ENCODE assay signal across 19 cellular contexts in the genomic region with DNA sequence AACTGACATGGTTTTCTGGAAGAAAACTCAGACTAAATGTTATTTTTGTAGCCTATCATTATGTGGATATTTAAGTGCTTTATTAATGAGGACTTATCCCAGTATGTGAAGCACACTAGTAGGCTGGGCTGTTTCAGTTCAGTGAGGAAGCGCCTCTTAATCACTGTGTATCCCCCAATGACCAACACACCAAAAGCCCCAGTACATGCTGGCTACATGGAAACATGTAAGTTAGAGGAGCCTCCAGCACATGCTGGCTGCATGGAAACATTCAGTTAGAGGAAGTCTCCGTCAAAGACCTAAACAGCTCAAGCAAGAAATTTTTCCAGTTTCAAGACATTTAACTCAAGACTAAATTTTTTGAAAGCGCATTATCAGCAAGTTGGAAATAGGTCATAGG. TPM values are rescaled to one million over a fixed set of nuclear protein-coding genes. Genes with fewer than 3 reads are reported as not detected.
DNase-seq lines count a peak whose midpoint lies in the region; ATAC-seq, FAIRE-seq and TF ChIP-seq lines count a peak whose summit lies in the region.
"Had no signal": no experiment of that assay in that cellular context is flagged by ENCODE, and none has a peak within 500 bp of the region (broad histone marks: within the 10 kb centered on the region; RNA-seq: fewer than 3 reads in every experiment).

No MANE protein-coding gene starts in this region.

- no peak for TF ChIP-seq CTCF in K562 (IDR thresholded peaks at IDR 0.05 in 2 of 3, conservative IDR thresholded peaks at IDR 0.05 in 1 of 3; ENCODE audit: insufficient read depth in 2 of 3, low read depth in 1 of 3, low read length in 3 of 3)

- no peak overlapping the region for H3K4me3 Mint-ChIP-seq in activated T-cell treated with anti-CD3 and anti-CD28 coated beads, Interleukin-2, amount 50 U/mL, for 24 hours
- H3K4me3 Mint-ChIP-seq: CD8-positive, alpha-beta T cell; H9 had no signal

- FAIRE-seq in GM19239 (lab: Jason Lieb, UNC) (peak; percentile 64), K562 (lab: Jason Lieb, UNC) (no peak)
- FAIRE-seq: D721Med, G401.6 had no signal

- POLR2A ChIA-PET in K562 (lab: Yijun Ruan, JAX): no interaction called here

- H3K27me3 ChIP-seq in K562 (ENCODE audit: control insufficient read depth in 2 of 2, insufficient read depth in 2 of 2, low read length in 2 of 2): no peaks in the 10 kb centered on the region

- no peaks in the 10 kb centered on the region for H3K9me3 ChIP-seq in K562 (replicated peaks; ENCODE audit: control insufficient read depth, insufficient read depth, low read depth, low read length)

- CTCF ChIA-PET in K562 (lab: Yijun Ruan, JAX; ENCODE audit: low intra/inter-chr PET ratio): no interaction called here

- H4K20me1 ChIP-seq in K562 (replicated peaks; ENCODE audit: control insufficient read depth, insufficient read depth, low read length): no peaks in the 10 kb centered on the region

- H3K79me2 ChIP-seq in K562 (ENCODE audit: control insufficient read depth, insufficient read depth, low read length): no peaks in the 10 kb centered on the region

- TF ChIP-seq POLR2A in K562 (conservative IDR thresholded peaks at IDR 0.05): no peak

- no peak overlapping the region for H3K4me2 ChIP-seq in K562 (ENCODE audit: insufficient read depth, low read length)

- DNase-seq in activated T-cell treated with anti-CD3 and anti-CD28 coated beads, Interleukin-2, amount 50 U/mL, for 24 hours: no peak
- DNase-seq in activated T-cell treated with anti-CD3 and anti-CD28 coated beads for 4 hours (no peak), GM19239 (ENCODE audit: insufficient read length, low spot score) (no peak), K562 (ENCODE audit: extremely low read depth in 1 of 4, low spot score in 3 of 4) (no peak), NCI-H526 (lab: John Stamatoyannopoulos, UW) (no peak), inferior parietal cortex (ENCODE audit: extremely low spot score) (no peak)
- DNase-seq: CD8-positive, alpha-beta T cell; COR-L47; DMS153; DMS79 treated with DMSO at 0.1 percent for 48 hours; EL; GOT3; H9; KG1 had no signal

- H3K4me1 ChIP-seq in K562 (replicated peaks in 1 of 2; ENCODE audit: control insufficient read depth in 2 of 2, insufficient read depth in 2 of 2, low read length in 2 of 2): no peaks in the 10 kb centered on the region

- in situ Hi-C loops in K562 (cut with MboI): no loop called here

- peaks cover 13% of the 10 kb centered on the region; the same call in 2 of the 3 replicates for H3K36me3 ChIP-seq in K562 (ENCODE audit: control insufficient read depth, insufficient read depth, low read length)

- no peaks in the 10 kb centered on the region for H3K9me3 Mint-ChIP-seq in activated T-cell treated with anti-CD3 and anti-CD28 coated beads, Interleukin-2, amount 50 U/mL, for 24 hours
- H3K9me3 Mint-ChIP-seq: CD8-positive, alpha-beta T cell; H9 had no signal

- 98% methylated on average over 3 of the region's 3 CpGs for WGBS in K562 (ENCODE audit: insufficient coverage, low coverage, missing lambda C conversion rate)

- no peak for ATAC-seq in K562
- no peak for ATAC-seq in GM21515 (IDR thresholded peaks at IDR 0.05; ENCODE audit: unreplicated experiment)
- ATAC-seq: CD8-positive, alpha-beta T cell had no signal

- no peak overlapping the region for H2AFZ ChIP-seq in K562 (ENCODE audit: low read depth, low read length)

- H3K4me1 Mint-ChIP-seq in activated T-cell treated with anti-CD3 and anti-CD28 coated beads, Interleukin-2, amount 50 U/mL, for 24 hours (ENCODE audit: low read depth): peaks cover 30% of the 10 kb centered on the region

- no peak for TF ChIP-seq RAD21 in K562 (CRISPR knock-in tag; conservative IDR thresholded peaks at IDR 0.05 in 1 of 2, IDR thresholded peaks at IDR 0.05 in 1 of 2)

- intact Hi-C loops in K562 (cut with micrococcal nuclease): no loop called here

- no peaks in the 10 kb centered on the region for H3K27me3 Mint-ChIP-seq in activated T-cell treated with anti-CD3 and anti-CD28 coated beads, Interleukin-2, amount 50 U/mL, for 24 hours

- H3K9ac ChIP-seq in K562 (ENCODE audit: insufficient read depth in 1 of 2, low read depth in 2 of 2, low read length in 2 of 2): no peak overlapping the region

- H3K9me1 ChIP-seq in K562 (ENCODE audit: control insufficient read depth, insufficient read depth, low read length): no peaks in the 10 kb centered on the region

- no peak overlapping the region for H3K4me3 ChIP-seq in K562

- TF ChIP-seq EP300 in K562 (IDR thresholded peaks at IDR 0.05; ENCODE audit: low read length): no peak

- BruUV-seq in K562 (replicated peaks; lab: Mats Ljungman, UMichigan): no TSS peak

- peaks cover 81% of the 10 kb centered on the region for H3K36me3 Mint-ChIP-seq in activated T-cell treated with anti-CD3 and anti-CD28 coated beads, Interleukin-2, amount 50 U/mL, for 24 hours (ENCODE audit: low read depth)

- no peak overlapping the region for H3K27ac ChIP-seq in K562 (ENCODE audit: extremely low read depth, low read depth, low read length)
- H3K27ac ChIP-seq: 22Rv1, C4-2B had no signal

- H3K27ac Mint-ChIP-seq in activated T-cell treated with anti-CD3 and anti-CD28 coated beads, Interleukin-2, amount 50 U/mL, for 24 hours: peak overlapping the region; percentile 22
- H3K27ac Mint-ChIP-seq: CD8-positive, alpha-beta T cell had no signal

TF ChIP-seq in K562, 482 proteins besides CTCF, POLR2A, EP300 and RAD21:
- peak; percentile 30; the same call in 1 of the 2 replicates for TF ChIP-seq ZNF316 (IDR thresholded peaks at IDR 0.05)
- no peak for TF ChIP-seq JUN (IDR thresholded peaks at IDR 0.05; ENCODE audit: borderline replicate concordance, low read depth, low read length)
- TF ChIP-seq JUN (CRISPR knock-in tag; IDR thresholded peaks at IDR 0.05; ENCODE audit: borderline replicate concordance): no peak

RNA-seq across cellular contexts. Expression of a gene that starts 26.8 kb away (rescaled TPM):
- total RNA-seq in K562 (2011; cell fraction: chromatin; rRNA removed; ENCODE audit: low replicate concordance): 10.7 and 41.2 TPM in 2 replicates
- total RNA-seq in K562 (2011; cell fraction: nucleolus; rRNA removed): 5.5 and 10.3 TPM in 2 replicates
- 13.1 and 16.9 TPM in 2 replicates for total RNA-seq in K562 (2011; cell fraction: nucleoplasm; rRNA removed)
- total RNA-seq in K562 (2014; rRNA removed) (12.2 and 17.8 TPM in 2 replicates), K562 (2014; rRNA removed; fragmentation: Illumina TruSeq; extraction: Trizol) (16.1 and 17.5 TPM in 2 replicates), K562 (2015; rRNA removed; fragmentation: Illumina TruSeq; extraction: Trizol) (17.7 and 19.2 TPM in 2 replicates), K562 (2021) (16.2 and 17.5 TPM in 2 replicates)
- polyA plus RNA-seq in K562 (2011; rRNA removed) (16.7 and 23.2 TPM in 2 replicates), K562 (2014; fragmentation: Illumina TruSeq; extraction: Trizol) (12.4 and 13.6 TPM in 2 replicates), K562 (2014; fragmentation: Nextera tagmentation; extraction: Ambion mirVana) (1 to 10 TPM; 2.5 to 2.6 TPM), K562 (2014; rRNA removed) (7.0 and 7.1 TPM in 2 replicates)
- polyA plus RNA-seq in K562 (2011; cell fraction: cytosol; rRNA removed): 5.2 and 8.4 TPM in 2 replicates
- 29.6 and 29.9 TPM in 2 replicates for polyA plus RNA-seq in K562 (2011; cell fraction: nucleus; rRNA removed)
- 7.9 and 8.5 TPM in 2 replicates for polyA plus RNA-seq in K562 (2012)
- 42.8 and 48.0 TPM in 2 replicates for polyA minus RNA-seq in K562 (2011; rRNA and poly(A)+ RNA removed)
- 23.4 and 37.7 TPM in 2 replicates for polyA minus RNA-seq in K562 (2011; cell fraction: cytosol; rRNA and poly(A)+ RNA removed)
- polyA minus RNA-seq in K562 (2011; cell fraction: nucleus; rRNA and poly(A)+ RNA removed): 21.7 and 39.8 TPM in 2 replicates
